8 cellular contexts compared by ENCODE assay signal in genomic region chr14:104680806-104681688, GRCh38. TPM values are rescaled to one million over a fixed set of nuclear protein-coding genes. Genes with fewer than 3 reads are reported as not detected.
A peak's percentile ranks its signal among the peaks of the same experiment; 100 is the strongest.
DNase-seq lines count a peak whose midpoint lies in the region; ATAC-seq lines count a peak whose summit lies in the region.

No MANE protein-coding gene starts in this region.

- intact Hi-C loops in naive thymus-derived CD4-positive, alpha-beta T cell (cut with micrococcal nuclease) = no loop called here

- POLR2A ChIA-PET in naive thymus-derived CD4-positive, alpha-beta T cell (lab: Charles Lee) = no interaction called here

- no peak overlapping the region for H3K4me3 ChIP-seq in naive thymus-derived CD4-positive, alpha-beta T cell (ENCODE audit: low read length)

- H3K27ac Mint-ChIP-seq in naive thymus-derived CD4-positive, alpha-beta T cell = peak overlapping the region in 3 of 9 donors; percentile 17 to 82 (median 46)

- H3K27me3 Mint-ChIP-seq in naive thymus-derived CD4-positive, alpha-beta T cell = peaks cover 0 to 5% (median 0%) of the 10 kb centered on the region in 5 donors

- H3K27ac ChIP-seq in naive thymus-derived CD4-positive, alpha-beta T cell (ENCODE audit: low read depth, low read length) = no peak overlapping the region

- no peaks in the 10 kb centered on the region for H3K36me3 ChIP-seq in naive thymus-derived CD4-positive, alpha-beta T cell (ENCODE audit: control insufficient read depth in 2 of 3, insufficient read depth in 3 of 3, low read length in 3 of 3)

- H3K36me3 Mint-ChIP-seq in naive thymus-derived CD4-positive, alpha-beta T cell = peaks cover 0 to 2% (median 0%) of the 10 kb centered on the region in 5 donors

- H3K4me1 ChIP-seq in naive thymus-derived CD4-positive, alpha-beta T cell (ENCODE audit: control insufficient read depth in 2 of 2, insufficient read depth in 2 of 2, low read length in 2 of 2) = peaks cover 6 to 8% of the 10 kb centered on the region in 2 donors

- peak overlapping the region in 1 of 10 donors; percentile 5 for H3K4me3 Mint-ChIP-seq in naive thymus-derived CD4-positive, alpha-beta T cell

- H3K9me3 Mint-ChIP-seq in naive thymus-derived CD4-positive, alpha-beta T cell = no peaks in the 10 kb centered on the region

- peaks cover 0 to 36% (median 15%) of the 10 kb centered on the region in 7 donors for H3K4me1 Mint-ChIP-seq in naive thymus-derived CD4-positive, alpha-beta T cell

- no peaks in the 10 kb centered on the region for H3K27me3 ChIP-seq in naive thymus-derived CD4-positive, alpha-beta T cell (ENCODE audit: control insufficient read depth in 2 of 2, insufficient read depth in 2 of 2, low read length in 2 of 2)

- CTCF ChIA-PET in naive thymus-derived CD4-positive, alpha-beta T cell (lab: Charles Lee) = interaction anchor here (1.1 to 1.3 kb wide), 2 partner anchors 15 to 28 kb away, joined by 3 to 4 read pairs; no protein-coding TSS in a partner anchor

- ATAC-seq in HG02885 (IDR thresholded peaks at IDR 0.05; ENCODE audit: poor library complexity, unreplicated experiment) = peak; percentile 37
- peak; percentile 49 for ATAC-seq in naive thymus-derived CD4-positive, alpha-beta T cell
- no peak for ATAC-seq in HG02938 (IDR thresholded peaks at IDR 0.05; ENCODE audit: unreplicated experiment)

- in situ Hi-C loops in SK-MEL-5 (cut with HindIII; ENCODE audit: low pct_unique_long_range_greater_than_20kb, low sequenced_read_pairs) = no loop called here

- H3K9me3 ChIP-seq in naive thymus-derived CD4-positive, alpha-beta T cell (ENCODE audit: control insufficient read depth in 2 of 3, low read length in 3 of 3) = no peaks in the 10 kb centered on the region

- peak; percentile 90 for DNase-seq in ELR (ENCODE audit: low read depth)
- DNase-seq in SK-MEL-5 (ENCODE audit: low read depth, low spot score) = peak; percentile 46
- DNase-seq in fibroblast of peridontal ligament (ENCODE audit: extremely low read depth) = peak; percentile 78
- no peak for DNase-seq in naive thymus-derived CD4-positive, alpha-beta T cell
- no peak for DNase-seq in activated CD4-positive, alpha-beta T cell treated with anti-CD3 and anti-CD28 coated beads, Interleukin-2, amount 50 U/mL, for 4 hours
- DNase-seq in T1000 (lab: John Stamatoyannopoulos, UW) = no peak

RNA-seq across cellular contexts. Expression of gene INF2, which starts 8.4 kb away (rescaled TPM):
- total RNA-seq in SK-MEL-5 (2014; rRNA removed; shearing (Covaris generic)) = 14.0 and 14.5 TPM in 2 replicates
- 28.2 and 37.8 TPM in 2 replicates for polyA plus RNA-seq in SK-MEL-5 (2015; cell fraction: cytosol; rRNA removed)
- polyA plus RNA-seq in SK-MEL-5 (2015; cell fraction: nucleus; rRNA removed) = 54.5 and 56.2 TPM in 2 replicates
- total RNA-seq in naive thymus-derived CD4-positive, alpha-beta T cell = 100 to 1,000 TPM in 2 of 5 experiments, 10 to 100 TPM in 3; 65.0 to 140 (median 95.5) TPM
- polyA plus RNA-seq in naive thymus-derived CD4-positive, alpha-beta T cell = 10 to 100 TPM in 1 of 2 donors, 1 to 10 TPM in 1; 5.8 to 12.4 TPM

RNA-seq across cellular contexts. Expression of gene ADSS1, which starts 43.0 kb away (rescaled TPM):
- 4.2 and 8.9 TPM in 2 replicates for total RNA-seq in SK-MEL-5 (2014; rRNA removed; shearing (Covaris generic))
- polyA plus RNA-seq in SK-MEL-5 (2015; cell fraction: cytosol; rRNA removed) = 19.0 and 20.3 TPM in 2 replicates
- 40.4 and 47.7 TPM in 2 replicates for polyA plus RNA-seq in SK-MEL-5 (2015; cell fraction: nucleus; rRNA removed)
- total RNA-seq in naive thymus-derived CD4-positive, alpha-beta T cell = 1 to 10 TPM in 4 of 5 experiments, under 1 TPM in 1; 0.73 to 4.8 (median 4.2) TPM
- 1 to 10 TPM; 1.1 to 1.8 TPM for polyA plus RNA-seq in naive thymus-derived CD4-positive, alpha-beta T cell

Comparison
In these comparisons a context has a peak if more than half of its experiments do, and no peak if none do; other contexts are left out.
1. DNase-seq: peak in ELR (single experiment), SK-MEL-5 (single experiment) and fibroblast of peridontal ligament (single experiment); none in naive thymus-derived CD4-positive, alpha-beta T cell (0 of 9), activated CD4-positive, alpha-beta T cell treated with anti-CD3 and anti-CD28 coated beads, Interleukin-2, amount 50 U/mL, for 4 hours (0 of 2) and T1000 (single experiment).